Comparison of ENCODE assay signal across 8 cellular contexts in genomic region chr17:76868176-76868668, GRCh38.
A peak's percentile ranks its signal among the peaks of the same experiment; 100 is the strongest.
DNase-seq lines count a peak whose midpoint lies in the region; ATAC-seq and TF ChIP-seq lines count a peak whose summit lies in the region.

Gene MGAT5B, plus strand, starts transcription at chr17:76868404. Its CDS starts 626 bp downstream, at chr17:76869030.

- no peaks in the 10 kb centered on the region for H3K9me3 ChIP-seq in HAP-1

- ATAC-seq in GM18873 (IDR thresholded peaks at IDR 0.05; ENCODE audit: low FRiP score, unreplicated experiment), result no peak

- H3K4me1 ChIP-seq in HAP-1, result no peaks in the 10 kb centered on the region; the same call in 1 of the 2 replicates

- H3K27me3 ChIP-seq in HAP-1 (ENCODE audit: low read depth), result no peaks in the 10 kb centered on the region

- H3K36me3 ChIP-seq in HAP-1 (replicated peaks), result no peaks in the 10 kb centered on the region

- in situ Hi-C loops in HAP-1 (cut with MboI; ENCODE audit: low sequenced_read_pairs), result loop anchor here (5.0 kb wide), 1 partner anchor 189 kb away; no protein-coding TSS in a partner anchor

- peak; percentile 32 for DNase-seq in DMS114 treated with DMSO at 0.1 percent for 48 hours (lab: John Stamatoyannopoulos, UW; ENCODE audit: unreplicated experiment)
- peak; percentile 74 to 88 for DNase-seq in HAP-1 (ENCODE audit: low spot score in 2 of 2)
- peak; percentile 73 for DNase-seq in NCI-H2171 (lab: John Stamatoyannopoulos, UW)
- peak; percentile 83 for DNase-seq in activated CD4-positive, alpha-beta T cell treated with anti-CD3 and anti-CD28 coated beads for 48 hours
- DNase-seq in choroid plexus epithelial cell (ENCODE audit: low read depth), result peak; percentile 77
- DNase-seq in left kidney (ENCODE audit: low read depth, low spot score), result peak; percentile 93
- peak; percentile 68 for DNase-seq in stimulated activated CD4-positive, alpha-beta T cell treated with anti-CD3 and anti-CD28 coated beads, Interleukin-2, amount 100 ng/mL, for 4 hours (ENCODE audit: low read depth)

- H3K4me3 ChIP-seq in HAP-1, result peak within 1 kb of the TSS; percentile 33
- H3K4me3 ChIP-seq in choroid plexus epithelial cell (ENCODE audit: low read depth, low read length), result peak within 1 kb of the TSS; percentile 8

- TF ChIP-seq CTCF in choroid plexus epithelial cell (conservative IDR thresholded peaks at IDR 0.05; ENCODE audit: low read depth, low read length), result peak; percentile 46

Comparison
In these comparisons a context has a peak if more than half of its experiments do, and no peak if none do; other contexts are left out.
1. DNase-seq: peak in every context shown above with its lines; median percentile 93 in left kidney; 83 in activated CD4-positive, alpha-beta T cell treated with anti-CD3 and anti-CD28 coated beads for 48 hours; 81 in HAP-1; 77 in choroid plexus epithelial cell; 73 in NCI-H2171; 68 in stimulated activated CD4-positive, alpha-beta T cell treated with anti-CD3 and anti-CD28 coated beads, Interleukin-2, amount 100 ng/mL, for 4 hours; 32 in DMS114 treated with DMSO at 0.1 percent for 48 hours.